24 cellular contexts compared by ENCODE assay signal in the genomic region with DNA sequence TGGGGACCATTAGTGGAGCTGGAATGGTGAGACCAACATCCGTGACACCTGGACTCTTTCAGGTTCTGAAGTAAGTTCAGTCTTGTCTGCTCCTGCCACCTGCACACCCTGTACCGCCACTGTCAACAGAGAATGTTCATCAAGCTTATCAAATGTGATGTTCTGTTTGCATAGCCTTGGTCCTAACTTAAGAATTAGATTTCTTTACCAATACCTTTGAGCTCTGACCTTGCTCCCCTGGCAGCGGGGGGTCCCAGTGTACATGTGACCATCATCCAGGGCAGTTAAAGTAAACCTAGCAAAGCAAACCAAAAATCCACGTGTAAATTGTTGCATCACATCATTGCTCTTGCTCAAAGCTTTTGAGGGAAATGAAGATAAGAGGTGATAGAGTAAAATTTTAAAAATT.
"Had no signal": no experiment of that assay in that cellular context is flagged by ENCODE, and none has a peak within 500 bp of the region (broad histone marks: within the 10 kb centered on the region; RNA-seq: fewer than 3 reads in every experiment).

No MANE protein-coding gene starts in this region.

- H3K36me3 ChIP-seq: thoracic aorta had no signal

- DNase-seq: activated CD4-positive, alpha-beta T cell treated with anti-CD3 and anti-CD28 coated beads for 36 hours; activated gamma-delta T cell; activated naive CD4-positive, alpha-beta T cell treated with anti-CD3 and anti-CD28 coated beads, Interleukin-2, amount 10 ng/mL, durations not matched to agents 7 days and 5 days; activated naive CD8-positive, alpha-beta T cell treated with anti-CD3 and anti-CD28 coated beads, Interleukin-2, amount 10 ng/mL, durations not matched to agents 7 days and 5 days; amniotic stem cell; caudate nucleus; cortex of kidney; effector memory CD8-positive, alpha-beta T cell; erythroblast; hypothalamus; immature natural killer cell; mesendoderm; natural killer cell; right cardiac atrium; stimulated activated CD4-positive, alpha-beta T cell treated with anti-CD3 and anti-CD28 coated beads, Interleukin-12 subunit alpha, Interleukin-12 subunit beta, amount 100 ng/mL, for 4 hours; stimulated activated CD4-positive, alpha-beta T cell treated with anti-CD3 and anti-CD28 coated beads, Interleukin-4, amount 100 ng/mL, for 1 hour; T-helper 17 cell; T1000; trophoblast cell had no signal

- H3K4me3 ChIP-seq: lung, skin epidermis, thoracic aorta had no signal

- H3K4me3 Mint-ChIP-seq: activated CD4-positive, alpha-beta T cell treated with anti-CD3 and anti-CD28 coated beads for 36 hours; activated naive CD4-positive, alpha-beta T cell treated with anti-CD3 and anti-CD28 coated beads, Interleukin-2, amount 10 ng/mL, durations not matched to agents 7 days and 5 days; activated naive CD8-positive, alpha-beta T cell treated with anti-CD3 and anti-CD28 coated beads, Interleukin-2, amount 10 ng/mL, durations not matched to agents 7 days and 5 days; effector memory CD8-positive, alpha-beta T cell; immature natural killer cell; natural killer cell; stimulated activated effector memory CD8-positive, alpha-beta T cell treated with anti-CD3 and anti-CD28 coated beads, Interleukin-12 subunit alpha, Interleukin-12 subunit beta, amount 100 ng/mL, for 72 hours; stimulated activated naive CD8-positive, alpha-beta T cell treated with anti-CD3 and anti-CD28 coated beads, Interleukin-15, Interleukin-2, amounts not matched to agents 100 ng/mL and 50 ng/mL, for 24 hours; T-helper 17 cell had no signal

- H3K27ac Mint-ChIP-seq: activated CD4-positive, alpha-beta T cell treated with anti-CD3 and anti-CD28 coated beads for 36 hours; activated naive CD4-positive, alpha-beta T cell treated with anti-CD3 and anti-CD28 coated beads, Interleukin-2, amount 10 ng/mL, durations not matched to agents 7 days and 5 days; activated naive CD8-positive, alpha-beta T cell treated with anti-CD3 and anti-CD28 coated beads, Interleukin-2, amount 10 ng/mL, durations not matched to agents 7 days and 5 days; effector memory CD8-positive, alpha-beta T cell; immature natural killer cell; natural killer cell; stimulated activated effector memory CD8-positive, alpha-beta T cell treated with anti-CD3 and anti-CD28 coated beads, Interleukin-12 subunit alpha, Interleukin-12 subunit beta, amount 100 ng/mL, for 72 hours; stimulated activated naive CD8-positive, alpha-beta T cell treated with anti-CD3 and anti-CD28 coated beads, Interleukin-15, Interleukin-2, amounts not matched to agents 100 ng/mL and 50 ng/mL, for 24 hours; T-helper 17 cell had no signal

- H3K27me3 Mint-ChIP-seq: activated CD4-positive, alpha-beta T cell treated with anti-CD3 and anti-CD28 coated beads for 36 hours; activated naive CD4-positive, alpha-beta T cell treated with anti-CD3 and anti-CD28 coated beads, Interleukin-2, amount 10 ng/mL, durations not matched to agents 7 days and 5 days; activated naive CD8-positive, alpha-beta T cell treated with anti-CD3 and anti-CD28 coated beads, Interleukin-2, amount 10 ng/mL, durations not matched to agents 7 days and 5 days; effector memory CD8-positive, alpha-beta T cell; stimulated activated naive CD8-positive, alpha-beta T cell treated with anti-CD3 and anti-CD28 coated beads, Interleukin-15, Interleukin-2, amounts not matched to agents 100 ng/mL and 50 ng/mL, for 24 hours; T-helper 17 cell had no signal

- H3K9me3 Mint-ChIP-seq: activated naive CD4-positive, alpha-beta T cell treated with anti-CD3 and anti-CD28 coated beads, Interleukin-2, amount 10 ng/mL, durations not matched to agents 7 days and 5 days; activated naive CD8-positive, alpha-beta T cell treated with anti-CD3 and anti-CD28 coated beads, Interleukin-2, amount 10 ng/mL, durations not matched to agents 7 days and 5 days; effector memory CD8-positive, alpha-beta T cell; immature natural killer cell; natural killer cell; stimulated activated effector memory CD8-positive, alpha-beta T cell treated with anti-CD3 and anti-CD28 coated beads, Interleukin-12 subunit alpha, Interleukin-12 subunit beta, amount 100 ng/mL, for 72 hours; stimulated activated naive CD8-positive, alpha-beta T cell treated with anti-CD3 and anti-CD28 coated beads, Interleukin-15, Interleukin-2, amounts not matched to agents 100 ng/mL and 50 ng/mL, for 24 hours had no signal

- H3K27ac ChIP-seq: skin epidermis, thoracic aorta had no signal

- H3K9me3 ChIP-seq: thoracic aorta had no signal

- ATAC-seq: activated CD4-positive, alpha-beta T cell treated with anti-CD3 and anti-CD28 coated beads for 36 hours; effector memory CD8-positive, alpha-beta T cell; natural killer cell; right cardiac atrium; stimulated activated effector memory CD8-positive, alpha-beta T cell treated with anti-CD3 and anti-CD28 coated beads, Interleukin-12 subunit alpha, Interleukin-12 subunit beta, amount 100 ng/mL, for 72 hours; T-helper 17 cell had no signal
